ENCODE assay signal across 8 cellular contexts in genomic region chr16:89200850-89201466, GRCh38. TPM values are rescaled to one million over a fixed set of nuclear protein-coding genes. Genes with fewer than 3 reads are reported as not detected.
DNase-seq lines count a peak whose midpoint lies in the region; ATAC-seq, FAIRE-seq and TF ChIP-seq lines count a peak whose summit lies in the region.

No MANE protein-coding gene starts in this region.

- no peak for TF ChIP-seq POLR2A in suprapubic skin (IDR thresholded peaks at IDR 0.05)

- TF ChIP-seq CTCF in keratinocyte (optimal IDR thresholded peaks at IDR 0.05 in 1 of 3, IDR thresholded peaks at IDR 0.05 in 1 of 3, conservative IDR thresholded peaks at IDR 0.05 in 1 of 3; ENCODE audit: extremely low read depth in 1 of 3, insufficient read depth in 2 of 3, low read length in 3 of 3) (no peak), suprapubic skin (IDR thresholded peaks at IDR 0.05) (no peak)

- WGBS in suprapubic skin, result 0% methylated on average over 4 of the region's 68 CpGs

- peaks cover 14% of the 10 kb centered on the region for H3K4me1 Mint-ChIP-seq in activated T-cell treated with anti-CD3 and anti-CD28 coated beads, Interleukin-2, amount 50 U/mL, for 24 hours (ENCODE audit: low read depth)
- no peaks in the 10 kb centered on the region for H3K4me1 Mint-ChIP-seq in activated naive CD8-positive, alpha-beta T cell treated with anti-CD3 and anti-CD28 coated beads for 36 hours

- peaks cover 2% of the 10 kb centered on the region for H3K9me3 Mint-ChIP-seq in activated T-cell treated with anti-CD3 and anti-CD28 coated beads, Interleukin-2, amount 50 U/mL, for 24 hours
- no peaks in the 10 kb centered on the region for H3K9me3 Mint-ChIP-seq in activated naive CD8-positive, alpha-beta T cell treated with anti-CD3 and anti-CD28 coated beads for 36 hours

- H3K4me3 Mint-ChIP-seq in activated T-cell treated with anti-CD3 and anti-CD28 coated beads, Interleukin-2, amount 50 U/mL, for 24 hours, result peak overlapping the region; percentile 43
- peak overlapping the region; percentile 14 for H3K4me3 Mint-ChIP-seq in activated naive CD8-positive, alpha-beta T cell treated with anti-CD3 and anti-CD28 coated beads for 36 hours

- H3K4me1 ChIP-seq in keratinocyte (ENCODE audit: control insufficient read depth, extremely low read depth, insufficient read depth, low read length) (no peaks in the 10 kb centered on the region), suprapubic skin (peaks cover 24% of the 10 kb centered on the region), Karpas-422 (ENCODE audit: low read length) (no peaks in the 10 kb centered on the region)

- H3K9ac ChIP-seq in keratinocyte (ENCODE audit: control insufficient read depth, extremely low read depth, insufficient read depth, low read length), result no peak overlapping the region
- H3K9ac ChIP-seq in Karpas-422 (ENCODE audit: low read length), result no peak overlapping the region

- H3K4me2 ChIP-seq in keratinocyte (ENCODE audit: control insufficient read depth, extremely low read depth, insufficient read depth, low read depth, low read length), result peak overlapping the region; percentile 54
- no peak overlapping the region for H3K4me2 ChIP-seq in Karpas-422 (ENCODE audit: low read depth, low read length, poor library complexity, severe bottlenecking)

- no peaks in the 10 kb centered on the region for H3K36me3 Mint-ChIP-seq in activated T-cell treated with anti-CD3 and anti-CD28 coated beads, Interleukin-2, amount 50 U/mL, for 24 hours (ENCODE audit: low read depth)
- H3K36me3 Mint-ChIP-seq in activated naive CD8-positive, alpha-beta T cell treated with anti-CD3 and anti-CD28 coated beads for 36 hours, result no peaks in the 10 kb centered on the region

- no peaks in the 10 kb centered on the region for H3K9me1 ChIP-seq in keratinocyte (ENCODE audit: control insufficient read depth, extremely low read depth, insufficient read depth, low read length)

- no peak for FAIRE-seq in keratinocyte (lab: Jason Lieb, UNC)

- peaks cover 54% of the 10 kb centered on the region for H3K27me3 Mint-ChIP-seq in activated T-cell treated with anti-CD3 and anti-CD28 coated beads, Interleukin-2, amount 50 U/mL, for 24 hours
- H3K27me3 Mint-ChIP-seq in activated naive CD8-positive, alpha-beta T cell treated with anti-CD3 and anti-CD28 coated beads for 36 hours, result peaks cover 53% of the 10 kb centered on the region

- no peak for TF ChIP-seq EP300 in suprapubic skin (IDR thresholded peaks at IDR 0.05)

- dilution Hi-C loops in keratinocyte (cut with MboI; ENCODE audit: extremely low pct_ligation_motif_present, low sequenced_read_pairs), result no loop called here

- H3K9me2 ChIP-seq in Karpas-422 (replicated peaks; ENCODE audit: insufficient read depth, low read length), result no peaks in the 10 kb centered on the region

- H3K27me3 ChIP-seq in keratinocyte (ENCODE audit: control insufficient read depth, extremely low read depth, insufficient read depth, low read length), result peaks cover 35% of the 10 kb centered on the region
- H3K27me3 ChIP-seq in suprapubic skin, result peaks cover 67% of the 10 kb centered on the region
- no peaks in the 10 kb centered on the region for H3K27me3 ChIP-seq in Karpas-422 (ENCODE audit: low read length)

- H3K79me2 ChIP-seq in keratinocyte (ENCODE audit: control insufficient read depth, insufficient read depth, low read length) (no peaks in the 10 kb centered on the region), Karpas-422 (ENCODE audit: low read length) (no peaks in the 10 kb centered on the region)

- no peak overlapping the region for H3K27ac ChIP-seq in keratinocyte (ENCODE audit: control insufficient read depth, insufficient read depth, low read length)
- H3K27ac ChIP-seq in suprapubic skin, result no peak overlapping the region
- no peak overlapping the region for H3K27ac ChIP-seq in Karpas-422 (ENCODE audit: low read length)

- no peak for ATAC-seq in HG02678 (IDR thresholded peaks at IDR 0.05; ENCODE audit: unreplicated experiment)

- H3K36me3 ChIP-seq in keratinocyte (ENCODE audit: control insufficient read depth in 2 of 2, extremely low read depth in 1 of 2, insufficient read depth in 2 of 2, low read length in 2 of 2) (no peaks in the 10 kb centered on the region), suprapubic skin (no peaks in the 10 kb centered on the region), Karpas-422 (ENCODE audit: insufficient read depth, low read length) (no peaks in the 10 kb centered on the region)

- H2AFZ ChIP-seq in keratinocyte (ENCODE audit: control insufficient read depth, low read length) (no peak overlapping the region), Karpas-422 (ENCODE audit: low read length) (no peak overlapping the region)

- H3K4me3 ChIP-seq in keratinocyte (ENCODE audit: control insufficient read depth in 2 of 3, extremely low read depth in 1 of 3, insufficient read depth in 2 of 3, low read depth in 1 of 3, low read length in 3 of 3) (no peak overlapping the region), suprapubic skin (peak overlapping the region; percentile 47), Karpas-422 (ENCODE audit: low read length) (no peak overlapping the region)

- H3K27ac Mint-ChIP-seq in activated T-cell treated with anti-CD3 and anti-CD28 coated beads, Interleukin-2, amount 50 U/mL, for 24 hours, result no peak overlapping the region
- no peak overlapping the region for H3K27ac Mint-ChIP-seq in activated naive CD8-positive, alpha-beta T cell treated with anti-CD3 and anti-CD28 coated beads for 36 hours

- no peak for DNase-seq in activated T-cell treated with anti-CD3 and anti-CD28 coated beads, Interleukin-2, amount 50 U/mL, for 24 hours
- DNase-seq in activated T-cell treated with anti-CD3 and anti-CD28 coated beads, Interleukin-2, amount 50 U/mL, for 1 hour, result no peak
- no peak for DNase-seq in activated naive CD8-positive, alpha-beta T cell treated with anti-CD3 and anti-CD28 coated beads for 36 hours
- DNase-seq in keratinocyte (ENCODE audit: low read depth, low spot score), result no peak
- peak in 1 of 2 donors; percentile 66 for DNase-seq in suprapubic skin (ENCODE audit: low spot score in 2 of 2)
- DNase-seq in Karpas-422, result no peak
- no peak for DNase-seq in SKM-1 (lab: John Stamatoyannopoulos, UW; ENCODE audit: unreplicated experiment)

- H4K20me1 ChIP-seq in keratinocyte (ENCODE audit: control insufficient read depth, extremely low read depth, insufficient read depth, low read length) (no peaks in the 10 kb centered on the region), Karpas-422 (ENCODE audit: insufficient read depth, low read depth, low read length) (no peaks in the 10 kb centered on the region)

- H3K9me3 ChIP-seq in keratinocyte (ENCODE audit: control insufficient read depth, low read depth, low read length) (no peaks in the 10 kb centered on the region), suprapubic skin (no peaks in the 10 kb centered on the region), Karpas-422 (ENCODE audit: low read length) (no peaks in the 10 kb centered on the region)

RNA-seq across cellular contexts. Expression of gene SLC22A31, which starts 0.6 kb away (rescaled TPM):
- not detected for total RNA-seq in activated naive CD8-positive, alpha-beta T cell treated with anti-CD3 and anti-CD28 coated beads for 36 hours
- polyA plus RNA-seq in keratinocyte, result 0.05 TPM in 1 of 3 replicates, not detected in the others
- not detected for polyA plus RNA-seq in keratinocyte (2011; ENCODE audit: low read depth)
- polyA plus RNA-seq in keratinocyte (2011; cell fraction: cytosol; rRNA removed), result not detected in 2 replicates
- polyA plus RNA-seq in keratinocyte (2011; cell fraction: nucleus; rRNA removed), result 0.09 and 0.35 TPM in 2 replicates
- polyA plus RNA-seq in keratinocyte (2012; ENCODE audit: low replicate concordance), result 0.54 TPM in 1 of 2 replicates, not detected in the other
- not detected in 3 replicates for polyA minus RNA-seq in keratinocyte
- polyA minus RNA-seq in keratinocyte (2011; cell fraction: cytosol; rRNA and poly(A)+ RNA removed), result not detected
- polyA minus RNA-seq in keratinocyte (2011; cell fraction: nucleus; rRNA and poly(A)+ RNA removed), result not detected in 2 replicates
- 1 to 10 TPM in 3 of 4 donors, under 1 TPM in 1; 0.72 to 6.6 (median 4.7) TPM for total RNA-seq in suprapubic skin
- total RNA-seq in Karpas-422 (2014; rRNA removed; shearing (Covaris generic); ENCODE audit: low replicate concordance), result not detected in 2 replicates

RNA-seq across cellular contexts. Expression of gene ZNF778, which starts 16.5 kb away (rescaled TPM):
- 1 to 10 TPM; 8.9 to 9.6 TPM for total RNA-seq in activated naive CD8-positive, alpha-beta T cell treated with anti-CD3 and anti-CD28 coated beads for 36 hours
- 5.4 to 6.2 TPM (median 5.9 TPM) in 3 replicates for polyA plus RNA-seq in keratinocyte
- 6.5 TPM for polyA plus RNA-seq in keratinocyte (2011; ENCODE audit: low read depth)
- polyA plus RNA-seq in keratinocyte (2011; cell fraction: cytosol; rRNA removed), result 2.5 and 4.1 TPM in 2 replicates
- 15.1 and 17.0 TPM in 2 replicates for polyA plus RNA-seq in keratinocyte (2011; cell fraction: nucleus; rRNA removed)
- polyA plus RNA-seq in keratinocyte (2012; ENCODE audit: low replicate concordance), result 3.3 and 3.7 TPM in 2 replicates
- 4.7 to 13.3 TPM (median 7.3 TPM) in 3 replicates for polyA minus RNA-seq in keratinocyte
- 12.9 TPM for polyA minus RNA-seq in keratinocyte (2011; cell fraction: cytosol; rRNA and poly(A)+ RNA removed)
- 9.6 and 16.0 TPM in 2 replicates for polyA minus RNA-seq in keratinocyte (2011; cell fraction: nucleus; rRNA and poly(A)+ RNA removed)
- total RNA-seq in suprapubic skin, result 10 to 100 TPM; 22.0 to 69.6 (median 26.0) TPM
- total RNA-seq in Karpas-422 (2014; rRNA removed; shearing (Covaris generic); ENCODE audit: low replicate concordance), result 2.7 and 2.8 TPM in 2 replicates

RNA-seq across cellular contexts. Expression of gene CDH15, which starts 29.4 kb away (rescaled TPM):
- total RNA-seq in activated naive CD8-positive, alpha-beta T cell treated with anti-CD3 and anti-CD28 coated beads for 36 hours, result not detected
- not detected in 3 replicates for polyA plus RNA-seq in keratinocyte
- not detected for polyA plus RNA-seq in keratinocyte (2011; ENCODE audit: low read depth)
- polyA plus RNA-seq in keratinocyte (2011; cell fraction: cytosol; rRNA removed), result not detected in 2 replicates
- not detected in 2 replicates for polyA plus RNA-seq in keratinocyte (2011; cell fraction: nucleus; rRNA removed)
- polyA plus RNA-seq in keratinocyte (2012; ENCODE audit: low replicate concordance), result 0.07 TPM in 1 of 2 replicates, not detected in the other
- not detected in 3 replicates for polyA minus RNA-seq in keratinocyte
- not detected for polyA minus RNA-seq in keratinocyte (2011; cell fraction: cytosol; rRNA and poly(A)+ RNA removed)
- polyA minus RNA-seq in keratinocyte (2011; cell fraction: nucleus; rRNA and poly(A)+ RNA removed), result not detected in 2 replicates
- under 1 TPM in 2 of 4 donors, not detected in 2; 0.16 to 0.48 TPM for total RNA-seq in suprapubic skin
- 0.11 TPM in 1 of 2 replicates, not detected in the other for total RNA-seq in Karpas-422 (2014; rRNA removed; shearing (Covaris generic); ENCODE audit: low replicate concordance)
